13 cellular contexts compared by ENCODE assay signal in genomic region chr6:75611011-75611701, GRCh38. TPM values are rescaled to one million over a fixed set of nuclear protein-coding genes. Genes with fewer than 3 reads are reported as not detected.
A peak's percentile ranks its signal among the peaks of the same experiment; 100 is the strongest.
DNase-seq lines count a peak whose midpoint lies in the region; ATAC-seq and TF ChIP-seq lines count a peak whose summit lies in the region.
"Had no signal": no experiment of that assay in that cellular context is flagged by ENCODE, and none has a peak within 500 bp of the region (broad histone marks: within the 10 kb centered on the region; RNA-seq: fewer than 3 reads in every experiment).

No MANE protein-coding gene starts in this region.

- H3K9me3 Mint-ChIP-seq in T-helper 2 cell treated with Interferon-gamma antibody and Interleukin-4, amounts not matched to agents 5 μg/mL and 100 μg/mL, for 36 hours = no peaks in the 10 kb centered on the region

- no peaks in the 10 kb centered on the region for H3K36me3 ChIP-seq in KMS-11 (ENCODE audit: insufficient read depth)
- no peaks in the 10 kb centered on the region for H3K36me3 ChIP-seq in psoas muscle (ENCODE audit: insufficient read depth in 1 of 2, low read depth in 1 of 2)

- H3K27ac Mint-ChIP-seq in T-helper 2 cell treated with Interferon-gamma antibody and Interleukin-4, amounts not matched to agents 5 μg/mL and 100 μg/mL, for 36 hours = no peak overlapping the region

- H3K4me3 ChIP-seq in KMS-11 (IDR thresholded peaks at IDR 0.05; ENCODE audit: insufficient read depth, low read depth, low read length) (no peak overlapping the region), choroid plexus epithelial cell (ENCODE audit: low read depth, low read length) (no peak overlapping the region), psoas muscle (no peak overlapping the region)

- no peaks in the 10 kb centered on the region for H3K27me3 Mint-ChIP-seq in T-helper 2 cell treated with Interferon-gamma antibody and Interleukin-4, amounts not matched to agents 5 μg/mL and 100 μg/mL, for 36 hours (ENCODE audit: low read depth)

- TF ChIP-seq CTCF in KMS-11 (conservative IDR thresholded peaks at IDR 0.05; ENCODE audit: low read depth, low read length) = no peak
- TF ChIP-seq CTCF in choroid plexus epithelial cell (conservative IDR thresholded peaks at IDR 0.05; ENCODE audit: low read depth, low read length) = no peak
- no peak for TF ChIP-seq CTCF in psoas muscle (IDR thresholded peaks at IDR 0.05)

- no peaks in the 10 kb centered on the region for H3K27me3 ChIP-seq in KMS-11 (ENCODE audit: insufficient read depth, low read depth)
- no peaks in the 10 kb centered on the region for H3K27me3 ChIP-seq in psoas muscle (ENCODE audit: insufficient read depth in 3 of 3, low read length in 2 of 3)

- H2AFZ ChIP-seq in KMS-11 (ENCODE audit: low read depth) = no peak overlapping the region

- peaks cover 55% of the 10 kb centered on the region for H3K4me1 Mint-ChIP-seq in T-helper 2 cell treated with Interferon-gamma antibody and Interleukin-4, amounts not matched to agents 5 μg/mL and 100 μg/mL, for 36 hours (ENCODE audit: low read depth)

- H3K9me3 ChIP-seq in psoas muscle = no peaks in the 10 kb centered on the region

- intact Hi-C loops in psoas muscle (cut with DNase I) = no loop called here

- peak overlapping the region; percentile 5 for H3K4me3 Mint-ChIP-seq in T-helper 2 cell treated with Interferon-gamma antibody and Interleukin-4, amounts not matched to agents 5 μg/mL and 100 μg/mL, for 36 hours

- no peaks in the 10 kb centered on the region for H4K20me1 ChIP-seq in KMS-11 (ENCODE audit: insufficient read depth)

- H3K4me1 ChIP-seq in KMS-11 (ENCODE audit: low read depth, poor library complexity, severe bottlenecking) (peaks cover 43% of the 10 kb centered on the region), psoas muscle (peaks cover 63% of the 10 kb centered on the region)

- H3K27ac ChIP-seq in KMS-11 = no peak overlapping the region; the same call in 1 of the 2 replicates
- H3K27ac ChIP-seq in psoas muscle = peak overlapping the region; percentile 33

- 28 to 49% (median 33%) methylated on average over 2 of the region's 2 CpGs for WGBS in psoas muscle, 3 donors

- H3K4me2 ChIP-seq in KMS-11 = peak overlapping the region; percentile 9; the same call in 1 of the 2 replicates

- H3K36me3 Mint-ChIP-seq in T-helper 2 cell treated with Interferon-gamma antibody and Interleukin-4, amounts not matched to agents 5 μg/mL and 100 μg/mL, for 36 hours (ENCODE audit: low read depth) = peaks cover 19% of the 10 kb centered on the region

- no peak for ATAC-seq in psoas muscle
- ATAC-seq in GM21360 (IDR thresholded peaks at IDR 0.05; ENCODE audit: unreplicated experiment) = no peak
- ATAC-seq in HG02938 (IDR thresholded peaks at IDR 0.05; ENCODE audit: unreplicated experiment) = no peak
- ATAC-seq in activated CD4-positive, CD25-positive, alpha-beta regulatory T cell treated with anti-CD3 and anti-CD28 coated beads, Interleukin-2, amount 50 U/mL, for 24 hours = no peak
- ATAC-seq: HepG2, sciatic nerve had no signal

- H3K79me2 ChIP-seq in KMS-11 (ENCODE audit: insufficient read depth, low read depth) = peaks cover 100% of the 10 kb centered on the region

- H3K9ac ChIP-seq in KMS-11 = no peak overlapping the region

- DNase-seq in T-helper 2 cell treated with Interferon-gamma antibody and Interleukin-4, amounts not matched to agents 5 μg/mL and 100 μg/mL, for 36 hours (ENCODE audit: low spot score) = no peak
- DNase-seq in T-helper 2 cell (no peak), choroid plexus epithelial cell (ENCODE audit: low read depth) (peak; percentile 39), psoas muscle (no peak)
- DNase-seq: NCI-H1417 treated with DMSO at 0.1 percent for 48 hours, NCI-H526 treated with DMSO at 0.1 percent for 48 hours, SIG-M5 had no signal

RNA-seq across cellular contexts. Expression of gene SENP6, which starts 9.5 kb away (rescaled TPM):
- total RNA-seq in psoas muscle = 10 to 100 TPM; 51.5 to 69.5 (median 63.8) TPM
- 10 to 100 TPM; 17.6 to 44.8 (median 19.2) TPM for polyA plus RNA-seq in psoas muscle
